ENCODE assay signal across 15 cellular contexts in genomic region chr2:7022486-7022885, GRCh38.
DNase-seq lines count a peak whose midpoint lies in the region; ATAC-seq and TF ChIP-seq lines count a peak whose summit lies in the region.
"Had no signal": no experiment of that assay in that cellular context is flagged by ENCODE, and none has a peak within 500 bp of the region (broad histone marks: within the 10 kb centered on the region; RNA-seq: fewer than 3 reads in every experiment).

No MANE protein-coding gene starts in this region.

- peak; percentile 10 for DNase-seq in endodermal cell
- DNase-seq in psoas muscle = no peak
- no peak for DNase-seq in amygdala (lab: John Stamatoyannopoulos, UW)
- DNase-seq in endothelial cell (ENCODE audit: low spot score) = no peak
- no peak for DNase-seq in NCI-H2081 treated with DMSO at 0.1 percent for 48 hours (lab: John Stamatoyannopoulos, UW)
- no peak for DNase-seq in NCI-H2196 (lab: John Stamatoyannopoulos, UW; ENCODE audit: unreplicated experiment)
- DNase-seq: activated CD4-positive, CD25-positive, alpha-beta regulatory T cell; islet precursor cell; NCI-H146; NCI-H2227 treated with DMSO at 0.1 percent for 48 hours; PC-9; stimulated activated naive CD8-positive, alpha-beta T cell treated with anti-CD3 and anti-CD28 coated beads, Interleukin-15, Interleukin-2, amounts not matched to agents 100 U/mL and 50 U/mL, for 24 hours had no signal

- ATAC-seq in psoas muscle = peak in 1 of 4 donors; percentile 34
- ATAC-seq: stimulated activated naive CD8-positive, alpha-beta T cell treated with anti-CD3 and anti-CD28 coated beads, Interleukin-15, Interleukin-2, amounts not matched to agents 100 U/mL and 50 U/mL, for 24 hours had no signal

- no peak overlapping the region for H3K9ac ChIP-seq in BLaER1
- H3K9ac ChIP-seq in endodermal cell (ENCODE audit: extremely low read depth, low read length, poor library complexity, severe bottlenecking) = no peak overlapping the region

- H3K27me3 Mint-ChIP-seq in endodermal cell (ENCODE audit: insufficient read depth) = no peaks in the 10 kb centered on the region
- peaks cover 5% of the 10 kb centered on the region for H3K27me3 Mint-ChIP-seq in endothelial cell (ENCODE audit: unreplicated experiment)

- no peak for TF ChIP-seq CTCF in endodermal cell (conservative IDR thresholded peaks at IDR 0.05)
- no peak for TF ChIP-seq CTCF in psoas muscle (IDR thresholded peaks at IDR 0.05)
- no peak for TF ChIP-seq CTCF in endothelial cell (IDR thresholded peaks at IDR 0.05; ENCODE audit: unreplicated experiment)

- H3K4me3 ChIP-seq in BLaER1 (no peak overlapping the region), endodermal cell (ENCODE audit: low read length) (no peak overlapping the region), psoas muscle (no peak overlapping the region)
- H3K4me3 ChIP-seq: PC-9 had no signal

- no peaks in the 10 kb centered on the region for H4K20me1 ChIP-seq in BLaER1

- WGBS in endodermal cell (ENCODE audit: insufficient coverage in 1 of 2, insufficient read length in 1 of 2), 2 experiments = 90 to 100% methylated on average over 5 to 6 of the region's 6 CpGs
- WGBS in psoas muscle, 3 donors = 28 to 59% (median 30%) methylated on average over 6 of the region's 6 CpGs

- H3K27ac ChIP-seq in BLaER1 (no peak overlapping the region), angular gyrus (ENCODE audit: low read depth, low read length) (peak overlapping the region; percentile 78), endodermal cell (ENCODE audit: low read depth, low read length) (no peak overlapping the region), psoas muscle (peak overlapping the region; percentile 53)
- H3K27ac ChIP-seq: PC-9 had no signal

- peak overlapping the region; percentile 55 for H3K4me2 ChIP-seq in BLaER1
- H3K4me2 ChIP-seq: PC-9 had no signal

- intact Hi-C loops in psoas muscle (cut with DNase I) = no loop called here

- H3K4me1 Mint-ChIP-seq in endodermal cell (peaks cover 4% of the 10 kb centered on the region), endothelial cell (ENCODE audit: unreplicated experiment) (peaks cover 18% of the 10 kb centered on the region)

- H3K4me1 ChIP-seq in BLaER1 = peaks cover 69% of the 10 kb centered on the region
- no peaks in the 10 kb centered on the region for H3K4me1 ChIP-seq in endodermal cell (ENCODE audit: control insufficient read depth, insufficient read depth, low read length)
- H3K4me1 ChIP-seq in psoas muscle = peaks cover 41% of the 10 kb centered on the region

- H3K36me3 Mint-ChIP-seq in endodermal cell (ENCODE audit: low read depth) (peaks cover 5% of the 10 kb centered on the region), endothelial cell (ENCODE audit: low read depth, unreplicated experiment) (peaks cover 60% of the 10 kb centered on the region)

- no peaks in the 10 kb centered on the region for H3K9me3 ChIP-seq in BLaER1
- H3K9me3 ChIP-seq in endodermal cell (ENCODE audit: control insufficient read depth, low read length) = no peaks in the 10 kb centered on the region
- H3K9me3 ChIP-seq in psoas muscle = no peaks in the 10 kb centered on the region

- H3K27me3 ChIP-seq in BLaER1 (no peaks in the 10 kb centered on the region), endodermal cell (ENCODE audit: control insufficient read depth, insufficient read depth, low read length, poor library complexity, severe bottlenecking) (no peaks in the 10 kb centered on the region), psoas muscle (ENCODE audit: insufficient read depth in 3 of 3, low read length in 2 of 3) (no peaks in the 10 kb centered on the region)

- no peak overlapping the region for H3K27ac Mint-ChIP-seq in endodermal cell
- H3K27ac Mint-ChIP-seq in endothelial cell (ENCODE audit: unreplicated experiment) = no peak overlapping the region
- H3K27ac Mint-ChIP-seq: activated T-helper 1 cell treated with anti-CD3 and anti-CD28 coated beads, Interleukin-12 subunit alpha, Interleukin-12 subunit beta, Interleukin-2, Interleukin-4 antibody, amounts not matched to agents 30 ng/mL and 10 ng/mL and 1 ng/mL, durations not matched to agents 14 hours and 24 hours and 36 hours had no signal

- H3K36me3 ChIP-seq in BLaER1 (peaks cover 64% of the 10 kb centered on the region), endodermal cell (ENCODE audit: control insufficient read depth, insufficient read depth, low read length) (peaks cover 13% of the 10 kb centered on the region), psoas muscle (ENCODE audit: insufficient read depth in 1 of 2, low read depth in 1 of 2) (peaks cover 0 to 16% of the 10 kb centered on the region in 2 donors)

- H3K4me3 Mint-ChIP-seq in endodermal cell (no peak overlapping the region), endothelial cell (ENCODE audit: unreplicated experiment) (no peak overlapping the region)
- H3K4me3 Mint-ChIP-seq: activated T-helper 1 cell treated with anti-CD3 and anti-CD28 coated beads, Interleukin-12 subunit alpha, Interleukin-12 subunit beta, Interleukin-2, Interleukin-4 antibody, amounts not matched to agents 30 ng/mL and 10 ng/mL and 1 ng/mL, durations not matched to agents 14 hours and 24 hours and 36 hours had no signal

- no peaks in the 10 kb centered on the region for H3K9me3 Mint-ChIP-seq in endodermal cell
- no peaks in the 10 kb centered on the region for H3K9me3 Mint-ChIP-seq in endothelial cell (ENCODE audit: unreplicated experiment)
- H3K9me3 Mint-ChIP-seq: activated T-helper 1 cell treated with anti-CD3 and anti-CD28 coated beads, Interleukin-12 subunit alpha, Interleukin-12 subunit beta, Interleukin-2, Interleukin-4 antibody, amounts not matched to agents 30 ng/mL and 10 ng/mL and 1 ng/mL, durations not matched to agents 14 hours and 24 hours and 36 hours had no signal

Comparison
In these comparisons a context has a peak if more than half of its experiments do, and no peak if none do; other contexts are left out.
1. H3K27ac ChIP-seq: peak in angular gyrus (single experiment) and psoas muscle (single experiment); none in BLaER1 (single experiment) and endodermal cell (single experiment).